ENCODE assay signal across 1 cellular context in genomic region chr1:29501227-29501976, GRCh38.
TF ChIP-seq lines count a peak whose summit lies in the region.

No MANE protein-coding gene starts in this region.

TF ChIP-seq in GM23338, 12 proteins besides CTCF, POLR2A, EP300 and RAD21 (continued from another document):
- TF ChIP-seq ZNF462 (CRISPR knock-in tag; IDR thresholded peaks at IDR 0.05): peak; percentile 75; the same call in 1 of the 2 replicates
- peak; percentile 73; the same call in 1 of the 2 replicates for TF ChIP-seq NANOG (IDR thresholded peaks at IDR 0.05; ENCODE audit: borderline replicate concordance)
TF ChIP-seq in GM23338: peak in this region for 2.
